12 cellular contexts compared by ENCODE assay signal in the genomic region with DNA sequence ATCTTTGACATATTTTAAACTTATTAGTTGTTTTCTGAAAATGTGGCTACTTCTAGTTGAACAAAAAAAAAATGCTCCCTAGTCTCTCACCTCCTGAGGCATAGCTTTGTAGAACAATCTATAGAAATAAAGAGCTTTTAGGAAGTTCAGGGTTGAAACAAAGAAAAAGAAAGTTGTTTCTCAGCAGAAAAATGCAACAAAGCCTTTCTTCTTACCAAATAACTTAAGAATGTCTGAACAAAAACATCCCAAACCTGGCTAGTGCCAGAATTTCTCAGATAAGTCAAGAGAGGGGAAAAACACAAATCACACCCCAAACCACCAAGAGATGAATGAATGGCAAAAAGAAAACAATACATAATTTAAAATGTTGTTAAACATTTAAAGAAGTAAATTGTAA.
DNase-seq lines count a peak whose midpoint lies in the region; ATAC-seq and TF ChIP-seq lines count a peak whose summit lies in the region.
"Had no signal": no experiment of that assay in that cellular context is flagged by ENCODE, and none has a peak within 500 bp of the region (broad histone marks: within the 10 kb centered on the region; RNA-seq: fewer than 3 reads in every experiment).

No MANE protein-coding gene starts in this region.

- TF ChIP-seq CTCF in natural killer cell (IDR thresholded peaks at IDR 0.05) (no peak), vagina (IDR thresholded peaks at IDR 0.05) (no peak)

- H3K27me3 ChIP-seq in naive thymus-derived CD4-positive, alpha-beta T cell (ENCODE audit: control insufficient read depth in 2 of 2, insufficient read depth in 2 of 2, low read length in 2 of 2), result no peaks in the 10 kb centered on the region
- H3K27me3 ChIP-seq in vagina, result no peaks in the 10 kb centered on the region

- H3K9me3 Mint-ChIP-seq in natural killer cell treated with Interleukin-12 subunit alpha and Interleukin-12 subunit beta and Interleukin-15 and Interleukin-18, amount 100 ng/mL, for 72 hours, result no peaks in the 10 kb centered on the region
- H3K9me3 Mint-ChIP-seq in natural killer cell, result no peaks in the 10 kb centered on the region
- H3K9me3 Mint-ChIP-seq in naive thymus-derived CD4-positive, alpha-beta T cell, result peaks cover 0 to 1% (median 0%) of the 10 kb centered on the region in 11 donors

- H3K9me3 ChIP-seq in naive thymus-derived CD4-positive, alpha-beta T cell (ENCODE audit: control insufficient read depth in 2 of 3, low read length in 3 of 3), result no peaks in the 10 kb centered on the region
- no peaks in the 10 kb centered on the region for H3K9me3 ChIP-seq in vagina
- H3K9me3 ChIP-seq: Caco-2 had no signal

- TF ChIP-seq POLR2A in vagina (IDR thresholded peaks at IDR 0.05), result no peak

- DNase-seq in natural killer cell treated with Interleukin-12 subunit alpha and Interleukin-12 subunit beta and Interleukin-15 and Interleukin-18, amount 100 ng/mL, for 72 hours (ENCODE audit: low spot score), result no peak
- no peak for DNase-seq in natural killer cell
- DNase-seq in caudate nucleus (lab: John Stamatoyannopoulos, UW), result no peak
- DNase-seq in naive thymus-derived CD4-positive, alpha-beta T cell, result no peak
- DNase-seq in vagina (ENCODE audit: extremely low spot score in 2 of 2), result no peak
- DNase-seq in DMS53 (lab: John Stamatoyannopoulos, UW), result no peak
- DNase-seq in 8988T, result no peak
- DNase-seq: Caco-2, erythroblast, NCI-H2107 had no signal

- H3K4me1 Mint-ChIP-seq in natural killer cell treated with Interleukin-12 subunit alpha and Interleukin-12 subunit beta and Interleukin-15 and Interleukin-18, amount 100 ng/mL, for 72 hours (ENCODE audit: low read depth in 2 of 2), result peaks cover 26 to 43% of the 10 kb centered on the region in 2 donors
- peaks cover 10 to 11% of the 10 kb centered on the region in 2 donors for H3K4me1 Mint-ChIP-seq in natural killer cell
- peaks cover 47 to 95% (median 81%) of the 10 kb centered on the region in 7 donors for H3K4me1 Mint-ChIP-seq in naive thymus-derived CD4-positive, alpha-beta T cell

- peaks cover 0 to 42% of the 10 kb centered on the region in 2 donors for H3K4me1 ChIP-seq in naive thymus-derived CD4-positive, alpha-beta T cell (ENCODE audit: control insufficient read depth in 2 of 2, insufficient read depth in 2 of 2, low read length in 2 of 2)
- H3K4me1 ChIP-seq in vagina, result peaks cover 61% of the 10 kb centered on the region
- H3K4me1 ChIP-seq: Caco-2 had no signal

- H3K4me3 ChIP-seq in naive thymus-derived CD4-positive, alpha-beta T cell (ENCODE audit: low read length), result no peak overlapping the region
- H3K4me3 ChIP-seq in vagina, result no peak overlapping the region
- H3K4me3 ChIP-seq: SK-N-MC had no signal

- peaks cover 0 to 6% (median 0%) of the 10 kb centered on the region in 3 experiments for H3K36me3 ChIP-seq in naive thymus-derived CD4-positive, alpha-beta T cell (ENCODE audit: control insufficient read depth in 2 of 3, insufficient read depth in 3 of 3, low read length in 3 of 3)
- H3K36me3 ChIP-seq in vagina, result no peaks in the 10 kb centered on the region

- POLR2A ChIA-PET in naive thymus-derived CD4-positive, alpha-beta T cell (lab: Charles Lee), result interaction anchor here (0.5 to 5.3 kb wide), 3 partner anchors 10 to 323 kb away, joined by 3 to 23 read pairs (median 9); no protein-coding TSS in a partner anchor

- no peaks in the 10 kb centered on the region for H3K27me3 Mint-ChIP-seq in natural killer cell treated with Interleukin-12 subunit alpha and Interleukin-12 subunit beta and Interleukin-15 and Interleukin-18, amount 100 ng/mL, for 72 hours
- no peaks in the 10 kb centered on the region for H3K27me3 Mint-ChIP-seq in natural killer cell (ENCODE audit: low read depth in 2 of 2)
- no peaks in the 10 kb centered on the region for H3K27me3 Mint-ChIP-seq in naive thymus-derived CD4-positive, alpha-beta T cell

- CTCF ChIA-PET in naive thymus-derived CD4-positive, alpha-beta T cell (lab: Charles Lee), result interaction anchor here (0.7 to 1.6 kb wide), 4 partner anchors 9 to 114 kb away, joined by 3 to 7 read pairs (median 4); a partner anchor contains a TSS

- H3K4me3 Mint-ChIP-seq in natural killer cell treated with Interleukin-12 subunit alpha and Interleukin-12 subunit beta and Interleukin-15 and Interleukin-18, amount 100 ng/mL, for 72 hours, result no peak overlapping the region
- H3K4me3 Mint-ChIP-seq in natural killer cell, result no peak overlapping the region
- H3K4me3 Mint-ChIP-seq in naive thymus-derived CD4-positive, alpha-beta T cell, result peak overlapping the region in 9 of 10 donors; percentile 16 to 83 (median 58)

- no peak for ATAC-seq in natural killer cell treated with Interleukin-12 subunit alpha and Interleukin-12 subunit beta and Interleukin-15 and Interleukin-18, amount 100 ng/mL, for 72 hours
- ATAC-seq in natural killer cell, result no peak
- no peak for ATAC-seq in naive thymus-derived CD4-positive, alpha-beta T cell
- ATAC-seq in GM21619 (IDR thresholded peaks at IDR 0.05; ENCODE audit: unreplicated experiment), result no peak

- H3K36me3 Mint-ChIP-seq in natural killer cell treated with Interleukin-12 subunit alpha and Interleukin-12 subunit beta and Interleukin-15 and Interleukin-18, amount 100 ng/mL, for 72 hours, result no peaks in the 10 kb centered on the region
- no peaks in the 10 kb centered on the region for H3K36me3 Mint-ChIP-seq in natural killer cell
- peaks cover 3 to 43% (median 31%) of the 10 kb centered on the region in 5 donors for H3K36me3 Mint-ChIP-seq in naive thymus-derived CD4-positive, alpha-beta T cell

- H3K27ac Mint-ChIP-seq in natural killer cell treated with Interleukin-12 subunit alpha and Interleukin-12 subunit beta and Interleukin-15 and Interleukin-18, amount 100 ng/mL, for 72 hours, result peak overlapping the region; percentile 13 to 67
- H3K27ac Mint-ChIP-seq in natural killer cell, result peak overlapping the region in 1 of 2 donors; percentile 40
- peak overlapping the region in 8 of 9 donors; percentile 11 to 92 (median 85) for H3K27ac Mint-ChIP-seq in naive thymus-derived CD4-positive, alpha-beta T cell

- H3K27ac ChIP-seq in caudate nucleus (ENCODE audit: low read depth, low read length) (peak overlapping the region; percentile 39), vagina (peak overlapping the region; percentile 70)
- H3K27ac ChIP-seq in naive thymus-derived CD4-positive, alpha-beta T cell (ENCODE audit: low read depth, low read length), result peak overlapping the region; percentile 43
- H3K27ac ChIP-seq: SK-N-MC had no signal

- intact Hi-C loops in natural killer cell (cut with micrococcal nuclease), result no loop called here
- intact Hi-C loops in naive thymus-derived CD4-positive, alpha-beta T cell (cut with micrococcal nuclease), result loop anchor here in 1 of 2 donors (1.0 kb wide), 3 partner anchors 7 to 13 kb away; no protein-coding TSS in a partner anchor
- intact Hi-C loops in vagina (cut with DNase I), result no loop called here

Comparison
In these comparisons a context has a peak if more than half of its experiments do, and no peak if none do; other contexts are left out.
1. H3K4me3 Mint-ChIP-seq: peak in naive thymus-derived CD4-positive, alpha-beta T cell (9 of 10); none in natural killer cell treated with Interleukin-12 subunit alpha and Interleukin-12 subunit beta and Interleukin-15 and Interleukin-18, amount 100 ng/mL, for 72 hours (single experiment) and natural killer cell (single experiment).
2. Peak in every context shown above with its lines, with median percentiles within 50 percentile points of each other: H3K27ac ChIP-seq.